In genomic region chr15:87489902-87490301, GRCh38 we compare ENCODE assay signal across 4 cellular contexts.
TF ChIP-seq lines count a peak whose summit lies in the region.

No MANE protein-coding gene starts in this region.

TF ChIP-seq in SK-N-SH, 30 proteins besides CTCF, POLR2A, EP300 and RAD21 (continued from another document):
- TF ChIP-seq, protein P1, sequence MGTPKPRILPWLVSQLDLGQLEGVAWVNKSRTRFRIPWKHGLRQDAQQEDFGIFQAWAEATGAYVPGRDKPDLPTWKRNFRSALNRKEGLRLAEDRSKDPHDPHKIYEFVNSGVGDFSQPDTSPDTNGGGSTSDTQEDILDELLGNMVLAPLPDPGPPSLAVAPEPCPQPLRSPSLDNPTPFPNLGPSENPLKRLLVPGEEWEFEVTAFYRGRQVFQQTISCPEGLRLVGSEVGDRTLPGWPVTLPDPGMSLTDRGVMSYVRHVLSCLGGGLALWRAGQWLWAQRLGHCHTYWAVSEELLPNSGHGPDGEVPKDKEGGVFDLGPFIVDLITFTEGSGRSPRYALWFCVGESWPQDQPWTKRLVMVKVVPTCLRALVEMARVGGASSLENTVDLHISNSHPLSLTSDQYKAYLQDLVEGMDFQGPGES (IDR thresholded peaks at IDR 0.05; ENCODE audit: low read depth, low read length): no peak
- no peak for TF ChIP-seq RCOR1 (IDR thresholded peaks at IDR 0.05; ENCODE audit: low read length)
- no peak for TF ChIP-seq MXI1 (IDR thresholded peaks at IDR 0.05; ENCODE audit: low read depth, low read length)
- no peak for TF ChIP-seq MEF2A (IDR thresholded peaks at IDR 0.05; ENCODE audit: borderline replicate concordance, low read depth)
- TF ChIP-seq, protein P2, sequence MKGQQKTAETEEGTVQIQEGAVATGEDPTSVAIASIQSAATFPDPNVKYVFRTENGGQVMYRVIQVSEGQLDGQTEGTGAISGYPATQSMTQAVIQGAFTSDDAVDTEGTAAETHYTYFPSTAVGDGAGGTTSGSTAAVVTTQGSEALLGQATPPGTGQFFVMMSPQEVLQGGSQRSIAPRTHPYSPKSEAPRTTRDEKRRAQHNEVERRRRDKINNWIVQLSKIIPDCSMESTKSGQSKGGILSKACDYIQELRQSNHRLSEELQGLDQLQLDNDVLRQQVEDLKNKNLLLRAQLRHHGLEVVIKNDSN (IDR thresholded peaks at IDR 0.05; ENCODE audit: borderline replicate concordance, low read depth): no peak
- TF ChIP-seq TEAD4 (IDR thresholded peaks at IDR 0.05; ENCODE audit: borderline replicate concordance, insufficient read depth): no peak
- TF ChIP-seq JUND (IDR thresholded peaks at IDR 0.05): no peak
- TF ChIP-seq GABPA (IDR thresholded peaks at IDR 0.05; ENCODE audit: low read depth): no peak
- TF ChIP-seq RXRA (IDR thresholded peaks at IDR 0.05; ENCODE audit: borderline replicate concordance, low read depth): no peak
- no peak for TF ChIP-seq FOXM1 (IDR thresholded peaks at IDR 0.05; ENCODE audit: low read depth)
- no peak for TF ChIP-seq SIN3A (IDR thresholded peaks at IDR 0.05; ENCODE audit: borderline replicate concordance, low read depth, low read length)
- TF ChIP-seq FOSL2 (IDR thresholded peaks at IDR 0.05; ENCODE audit: borderline replicate concordance, low read depth): no peak
- no peak for TF ChIP-seq MAX (IDR thresholded peaks at IDR 0.05; ENCODE audit: low read depth)
- TF ChIP-seq TAF1 (IDR thresholded peaks at IDR 0.05; ENCODE audit: borderline replicate concordance, low read depth, low read length): no peak

TF ChIP-seq in SK-N-SH treated with all-trans-retinoic acid at 6 μM for 48 hours, 23 proteins besides CTCF, POLR2A, EP300 and RAD21 (continues in another document):
- TF ChIP-seq, protein P3, sequence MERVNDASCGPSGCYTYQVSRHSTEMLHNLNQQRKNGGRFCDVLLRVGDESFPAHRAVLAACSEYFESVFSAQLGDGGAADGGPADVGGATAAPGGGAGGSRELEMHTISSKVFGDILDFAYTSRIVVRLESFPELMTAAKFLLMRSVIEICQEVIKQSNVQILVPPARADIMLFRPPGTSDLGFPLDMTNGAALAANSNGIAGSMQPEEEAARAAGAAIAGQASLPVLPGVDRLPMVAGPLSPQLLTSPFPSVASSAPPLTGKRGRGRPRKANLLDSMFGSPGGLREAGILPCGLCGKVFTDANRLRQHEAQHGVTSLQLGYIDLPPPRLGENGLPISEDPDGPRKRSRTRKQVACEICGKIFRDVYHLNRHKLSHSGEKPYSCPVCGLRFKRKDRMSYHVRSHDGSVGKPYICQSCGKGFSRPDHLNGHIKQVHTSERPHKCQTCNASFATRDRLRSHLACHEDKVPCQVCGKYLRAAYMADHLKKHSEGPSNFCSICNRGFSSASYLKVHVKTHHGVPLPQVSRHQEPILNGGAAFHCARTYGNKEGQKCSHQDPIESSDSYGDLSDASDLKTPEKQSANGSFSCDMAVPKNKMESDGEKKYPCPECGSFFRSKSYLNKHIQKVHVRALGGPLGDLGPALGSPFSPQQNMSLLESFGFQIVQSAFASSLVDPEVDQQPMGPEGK (CRISPR knock-in tag; IDR thresholded peaks at IDR 0.05; ENCODE audit: borderline replicate concordance): no peak
- TF ChIP-seq, protein P4, sequence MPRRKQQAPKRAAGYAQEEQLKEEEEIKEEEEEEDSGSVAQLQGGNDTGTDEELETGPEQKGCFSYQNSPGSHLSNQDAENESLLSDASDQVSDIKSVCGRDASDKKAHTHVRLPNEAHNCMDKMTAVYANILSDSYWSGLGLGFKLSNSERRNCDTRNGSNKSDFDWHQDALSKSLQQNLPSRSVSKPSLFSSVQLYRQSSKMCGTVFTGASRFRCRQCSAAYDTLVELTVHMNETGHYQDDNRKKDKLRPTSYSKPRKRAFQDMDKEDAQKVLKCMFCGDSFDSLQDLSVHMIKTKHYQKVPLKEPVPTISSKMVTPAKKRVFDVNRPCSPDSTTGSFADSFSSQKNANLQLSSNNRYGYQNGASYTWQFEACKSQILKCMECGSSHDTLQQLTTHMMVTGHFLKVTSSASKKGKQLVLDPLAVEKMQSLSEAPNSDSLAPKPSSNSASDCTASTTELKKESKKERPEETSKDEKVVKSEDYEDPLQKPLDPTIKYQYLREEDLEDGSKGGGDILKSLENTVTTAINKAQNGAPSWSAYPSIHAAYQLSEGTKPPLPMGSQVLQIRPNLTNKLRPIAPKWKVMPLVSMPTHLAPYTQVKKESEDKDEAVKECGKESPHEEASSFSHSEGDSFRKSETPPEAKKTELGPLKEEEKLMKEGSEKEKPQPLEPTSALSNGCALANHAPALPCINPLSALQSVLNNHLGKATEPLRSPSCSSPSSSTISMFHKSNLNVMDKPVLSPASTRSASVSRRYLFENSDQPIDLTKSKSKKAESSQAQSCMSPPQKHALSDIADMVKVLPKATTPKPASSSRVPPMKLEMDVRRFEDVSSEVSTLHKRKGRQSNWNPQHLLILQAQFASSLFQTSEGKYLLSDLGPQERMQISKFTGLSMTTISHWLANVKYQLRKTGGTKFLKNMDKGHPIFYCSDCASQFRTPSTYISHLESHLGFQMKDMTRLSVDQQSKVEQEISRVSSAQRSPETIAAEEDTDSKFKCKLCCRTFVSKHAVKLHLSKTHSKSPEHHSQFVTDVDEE (CRISPR knock-in tag; IDR thresholded peaks at IDR 0.05): no peak
- no peak for TF ChIP-seq RARB (CRISPR knock-in tag; IDR thresholded peaks at IDR 0.05)
- no peak for TF ChIP-seq ZNF565 (CRISPR knock-in tag; conservative IDR thresholded peaks at IDR 0.05; ENCODE audit: low read depth)
- TF ChIP-seq, protein P5, sequence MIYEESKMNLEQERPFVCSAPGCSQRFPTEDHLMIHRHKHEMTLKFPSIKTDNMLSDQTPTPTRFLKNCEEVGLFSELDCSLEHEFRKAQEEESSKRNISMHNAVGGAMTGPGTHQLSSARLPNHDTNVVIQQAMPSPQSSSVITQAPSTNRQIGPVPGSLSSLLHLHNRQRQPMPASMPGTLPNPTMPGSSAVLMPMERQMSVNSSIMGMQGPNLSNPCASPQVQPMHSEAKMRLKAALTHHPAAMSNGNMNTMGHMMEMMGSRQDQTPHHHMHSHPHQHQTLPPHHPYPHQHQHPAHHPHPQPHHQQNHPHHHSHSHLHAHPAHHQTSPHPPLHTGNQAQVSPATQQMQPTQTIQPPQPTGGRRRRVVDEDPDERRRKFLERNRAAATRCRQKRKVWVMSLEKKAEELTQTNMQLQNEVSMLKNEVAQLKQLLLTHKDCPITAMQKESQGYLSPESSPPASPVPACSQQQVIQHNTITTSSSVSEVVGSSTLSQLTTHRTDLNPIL (CRISPR knock-in tag; IDR thresholded peaks at IDR 0.05; ENCODE audit: low read depth): no peak
- TF ChIP-seq ZFP30 (CRISPR knock-in tag; IDR thresholded peaks at IDR 0.05): no peak
- TF ChIP-seq PPARA (CRISPR knock-in tag; IDR thresholded peaks at IDR 0.05; ENCODE audit: borderline replicate concordance): no peak

TF ChIP-seq in H1, 55 proteins besides CTCF, POLR2A, EP300 and RAD21 (continued from another document):
- TF ChIP-seq SAP30 (IDR thresholded peaks at IDR 0.05; ENCODE audit: insufficient read depth, insufficient replicate concordance, low read length) (no peak), USF2 (IDR thresholded peaks at IDR 0.05; ENCODE audit: low read length) (no peak), JUN (IDR thresholded peaks at IDR 0.05; ENCODE audit: low read depth, low read length) (no peak), CHD2 (IDR thresholded peaks at IDR 0.05; ENCODE audit: low read length) (no peak), PHF8 (conservative IDR thresholded peaks at IDR 0.05; ENCODE audit: low read depth, low read length) (no peak), ZNF274 (IDR thresholded peaks at IDR 0.05; ENCODE audit: borderline replicate concordance, extremely low read depth, low read length) (no peak), RXRA (IDR thresholded peaks at IDR 0.05; ENCODE audit: insufficient read depth, low read depth, low read length) (no peak), CBX8 (IDR thresholded peaks at IDR 0.05; ENCODE audit: borderline replicate concordance, low read depth, low read length) (no peak), KDM5A (IDR thresholded peaks at IDR 0.05; ENCODE audit: low read length) (no peak), TAF7 (optimal IDR thresholded peaks at IDR 0.05; ENCODE audit: borderline replicate concordance, low read depth, low read length) (no peak), JUND (IDR thresholded peaks at IDR 0.05; ENCODE audit: low read length) (no peak), TCF12 (IDR thresholded peaks at IDR 0.05; ENCODE audit: low read depth, low read length) (no peak), POLR2AphosphoS5 (IDR thresholded peaks at IDR 0.05; ENCODE audit: low read depth, low read length) (no peak), BACH1 (IDR thresholded peaks at IDR 0.05; ENCODE audit: low read length) (no peak), ASH2L (IDR thresholded peaks at IDR 0.05; ENCODE audit: low read length) (no peak)
- TF ChIP-seq, protein P6, sequence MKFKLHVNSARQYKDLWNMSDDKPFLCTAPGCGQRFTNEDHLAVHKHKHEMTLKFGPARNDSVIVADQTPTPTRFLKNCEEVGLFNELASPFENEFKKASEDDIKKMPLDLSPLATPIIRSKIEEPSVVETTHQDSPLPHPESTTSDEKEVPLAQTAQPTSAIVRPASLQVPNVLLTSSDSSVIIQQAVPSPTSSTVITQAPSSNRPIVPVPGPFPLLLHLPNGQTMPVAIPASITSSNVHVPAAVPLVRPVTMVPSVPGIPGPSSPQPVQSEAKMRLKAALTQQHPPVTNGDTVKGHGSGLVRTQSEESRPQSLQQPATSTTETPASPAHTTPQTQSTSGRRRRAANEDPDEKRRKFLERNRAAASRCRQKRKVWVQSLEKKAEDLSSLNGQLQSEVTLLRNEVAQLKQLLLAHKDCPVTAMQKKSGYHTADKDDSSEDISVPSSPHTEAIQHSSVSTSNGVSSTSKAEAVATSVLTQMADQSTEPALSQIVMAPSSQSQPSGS (IDR thresholded peaks at IDR 0.05; ENCODE audit: low read length): no peak
TF ChIP-seq in H1: peak in this region for 0.

TF ChIP-seq in neural cell, 6 proteins besides CTCF, POLR2A, EP300 and RAD21:
- TF ChIP-seq REST (IDR thresholded peaks at IDR 0.05; ENCODE audit: borderline replicate concordance) (no peak), TAF1 (IDR thresholded peaks at IDR 0.05; ENCODE audit: low read depth) (no peak), MXI1 (conservative IDR thresholded peaks at IDR 0.05; ENCODE audit: poor library complexity, severe bottlenecking) (no peak), POLR2AphosphoS5 (IDR thresholded peaks at IDR 0.05) (no peak), SMC3 (conservative IDR thresholded peaks at IDR 0.05; ENCODE audit: poor library complexity) (no peak), EZH2 (IDR thresholded peaks at IDR 0.05; ENCODE audit: borderline replicate concordance, insufficient read depth, low read length, poor library complexity, severe bottlenecking) (no peak)
